In the genomic region with DNA sequence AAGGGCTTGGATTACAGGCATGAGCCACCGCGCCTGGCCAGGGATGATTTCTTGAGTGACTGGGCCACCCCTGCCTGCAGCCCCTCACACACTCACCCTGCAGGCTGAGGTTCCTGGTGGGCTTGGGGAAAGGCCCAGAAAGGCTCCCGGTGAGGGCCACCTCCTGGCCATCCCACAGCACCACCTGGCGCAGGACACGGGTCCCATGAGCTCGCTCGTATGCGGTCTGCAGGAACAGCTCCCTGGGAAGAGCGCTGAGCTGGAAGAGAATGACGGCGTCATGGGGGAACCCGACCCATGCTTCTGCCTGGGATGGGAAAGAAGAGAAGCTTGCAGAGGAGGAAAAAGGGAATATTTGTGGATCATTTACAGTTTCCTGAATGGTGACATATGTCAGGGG, we compare ENCODE assay signal across 1 cellular context.
TF ChIP-seq lines count a peak whose summit lies in the region.

No MANE protein-coding gene starts in this region.

TF ChIP-seq in K562, 482 proteins besides CTCF, POLR2A, EP300 and RAD21:
- no peak for TF ChIP-seq ZBTB5 (IDR thresholded peaks at IDR 0.05)
- TF ChIP-seq PRMT5 (CRISPR knock-in tag; IDR thresholded peaks at IDR 0.05) = no peak
- no peak for TF ChIP-seq ZNF707 (CRISPR knock-in tag; conservative IDR thresholded peaks at IDR 0.05)
- TF ChIP-seq, protein P1, sequence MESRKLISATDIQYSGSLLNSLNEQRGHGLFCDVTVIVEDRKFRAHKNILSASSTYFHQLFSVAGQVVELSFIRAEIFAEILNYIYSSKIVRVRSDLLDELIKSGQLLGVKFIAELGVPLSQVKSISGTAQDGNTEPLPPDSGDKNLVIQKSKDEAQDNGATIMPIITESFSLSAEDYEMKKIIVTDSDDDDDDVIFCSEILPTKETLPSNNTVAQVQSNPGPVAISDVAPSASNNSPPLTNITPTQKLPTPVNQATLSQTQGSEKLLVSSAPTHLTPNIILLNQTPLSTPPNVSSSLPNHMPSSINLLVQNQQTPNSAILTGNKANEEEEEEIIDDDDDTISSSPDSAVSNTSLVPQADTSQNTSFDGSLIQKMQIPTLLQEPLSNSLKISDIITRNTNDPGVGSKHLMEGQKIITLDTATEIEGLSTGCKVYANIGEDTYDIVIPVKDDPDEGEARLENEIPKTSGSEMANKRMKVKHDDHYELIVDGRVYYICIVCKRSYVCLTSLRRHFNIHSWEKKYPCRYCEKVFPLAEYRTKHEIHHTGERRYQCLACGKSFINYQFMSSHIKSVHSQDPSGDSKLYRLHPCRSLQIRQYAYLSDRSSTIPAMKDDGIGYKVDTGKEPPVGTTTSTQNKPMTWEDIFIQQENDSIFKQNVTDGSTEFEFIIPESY (CRISPR knock-in tag; IDR thresholded peaks at IDR 0.05) = 0 out of 2 replicates have a peak, but pooled peaks have one; percentile 21
